12 cellular contexts compared by ENCODE assay signal in genomic region chr3:143595456-143596077, GRCh38.
DNase-seq lines count a peak whose midpoint lies in the region; ATAC-seq and TF ChIP-seq lines count a peak whose summit lies in the region.
"Had no signal": no experiment of that assay in that cellular context is flagged by ENCODE, and none has a peak within 500 bp of the region (broad histone marks: within the 10 kb centered on the region; RNA-seq: fewer than 3 reads in every experiment).

No MANE protein-coding gene starts in this region.

- DNase-seq in GM10248 (ENCODE audit: extremely low spot score) (peak; percentile 42), NOMO-1 treated with DMSO at 0.1 percent for 48 hours (lab: John Stamatoyannopoulos, UW; ENCODE audit: unreplicated experiment) (peak; percentile 82), G401 (ENCODE audit: low spot score) (no peak), chondrocyte (ENCODE audit: low spot score) (no peak)
- no peak for DNase-seq in CD8-positive, alpha-beta T cell
- no peak for DNase-seq in effector memory CD4-positive, alpha-beta T cell
- DNase-seq: activated T-cell treated with anti-CD3 and anti-CD28 coated beads, Interleukin-2, amount 50 U/mL, for 1 hour; stimulated activated CD4-positive, alpha-beta T cell treated with anti-CD3 and anti-CD28 coated beads, Interleukin-4, amount 100 ng/mL, for 1 hour; uterus had no signal

- peak; percentile 95 for ATAC-seq in GM19455 (IDR thresholded peaks at IDR 0.05; ENCODE audit: unreplicated experiment)
- peak; percentile 96 for ATAC-seq in HG03025 (IDR thresholded peaks at IDR 0.05; ENCODE audit: low FRiP score, unreplicated experiment)
- no peak for ATAC-seq in CD8-positive, alpha-beta T cell

- TF ChIP-seq CTCF in GM10248 (IDR thresholded peaks at IDR 0.05; ENCODE audit: control extremely low read depth, extremely low read depth, low read depth, missing control alignments), result no peak
- no peak for TF ChIP-seq CTCF in CD8-positive, alpha-beta T cell (IDR thresholded peaks at IDR 0.05)
- no peak for TF ChIP-seq CTCF in chondrocyte (IDR thresholded peaks at IDR 0.05)

- H3K4me3 ChIP-seq in CD8-positive, alpha-beta T cell (ENCODE audit: low read depth, low read length), result no peak overlapping the region
- H3K4me3 ChIP-seq in effector memory CD4-positive, alpha-beta T cell (ENCODE audit: insufficient read depth, low read depth, low read length, poor library complexity, severe bottlenecking), result no peak overlapping the region
- H3K4me3 ChIP-seq: SJSA1, uterus had no signal

- H3K9me3 Mint-ChIP-seq in CD8-positive, alpha-beta T cell, result no peaks in the 10 kb centered on the region
- no peaks in the 10 kb centered on the region for H3K9me3 Mint-ChIP-seq in chondrocyte (ENCODE audit: low read depth)

- CTCF ChIA-PET in GM10248 (lab: Yijun Ruan, JAX), result interaction anchor here (0.6 to 1.3 kb wide), 3 partner anchors 10 to 78 kb away, joined by 3 read pairs; no protein-coding TSS in a partner anchor
- CTCF ChIA-PET in CD8-positive, alpha-beta T cell (lab: Charles Lee), result no interaction called here

- H3K27me3 Mint-ChIP-seq in CD8-positive, alpha-beta T cell (ENCODE audit: low read depth), result no peaks in the 10 kb centered on the region
- H3K27me3 Mint-ChIP-seq in chondrocyte (ENCODE audit: low read depth), result no peaks in the 10 kb centered on the region

- H3K27ac Mint-ChIP-seq in CD8-positive, alpha-beta T cell, result no peak overlapping the region
- H3K27ac Mint-ChIP-seq in chondrocyte (ENCODE audit: unreplicated experiment), result no peak overlapping the region

- H3K36me3 ChIP-seq in CD8-positive, alpha-beta T cell (ENCODE audit: insufficient read depth, low read length), result no peaks in the 10 kb centered on the region
- H3K36me3 ChIP-seq in effector memory CD4-positive, alpha-beta T cell (ENCODE audit: control insufficient read depth, insufficient read depth, low read length), result no peaks in the 10 kb centered on the region
- H3K36me3 ChIP-seq: SJSA1, uterus had no signal

- in situ Hi-C loops in G401 (cut with HindIII; ENCODE audit: low sequenced_read_pairs), result no loop called here

- H3K36me3 Mint-ChIP-seq in CD8-positive, alpha-beta T cell, result no peaks in the 10 kb centered on the region
- no peaks in the 10 kb centered on the region for H3K36me3 Mint-ChIP-seq in chondrocyte (ENCODE audit: low read depth)

- H3K27ac ChIP-seq in CD8-positive, alpha-beta T cell (ENCODE audit: low read depth, low read length), result no peak overlapping the region
- H3K27ac ChIP-seq in effector memory CD4-positive, alpha-beta T cell (ENCODE audit: insufficient read depth, low read length, poor library complexity, severe bottlenecking), result no peak overlapping the region
- H3K27ac ChIP-seq: SJSA1, uterus had no signal

- H3K4me1 ChIP-seq in CD8-positive, alpha-beta T cell (ENCODE audit: insufficient read depth, low read length), result no peaks in the 10 kb centered on the region
- no peaks in the 10 kb centered on the region for H3K4me1 ChIP-seq in effector memory CD4-positive, alpha-beta T cell (ENCODE audit: control insufficient read depth, insufficient read depth, low read length, poor library complexity, severe bottlenecking)
- H3K4me1 ChIP-seq: SJSA1, uterus had no signal

- H3K9me3 ChIP-seq in CD8-positive, alpha-beta T cell (ENCODE audit: low read length), result no peaks in the 10 kb centered on the region
- no peaks in the 10 kb centered on the region for H3K9me3 ChIP-seq in effector memory CD4-positive, alpha-beta T cell (ENCODE audit: control insufficient read depth, low read length)
- H3K9me3 ChIP-seq: SJSA1, uterus had no signal

- H3K4me1 Mint-ChIP-seq in CD8-positive, alpha-beta T cell (ENCODE audit: low read depth), result no peaks in the 10 kb centered on the region
- peaks cover under 1% of the 10 kb centered on the region for H3K4me1 Mint-ChIP-seq in chondrocyte (ENCODE audit: low read depth)

- intact Hi-C loops in CD8-positive, alpha-beta T cell (cut with DNase I, micrococcal nuclease), result no loop called here

- POLR2A ChIA-PET in GM10248 (lab: Yijun Ruan, JAX), result no interaction called here
- POLR2A ChIA-PET in CD8-positive, alpha-beta T cell (lab: Charles Lee), result no interaction called here

- H3K4me3 Mint-ChIP-seq in CD8-positive, alpha-beta T cell, result no peak overlapping the region
- no peak overlapping the region for H3K4me3 Mint-ChIP-seq in chondrocyte (ENCODE audit: unreplicated experiment)

- no peaks in the 10 kb centered on the region for H3K27me3 ChIP-seq in CD8-positive, alpha-beta T cell (ENCODE audit: insufficient read depth, low read length)
- H3K27me3 ChIP-seq in effector memory CD4-positive, alpha-beta T cell (replicated peaks; ENCODE audit: control insufficient read depth, insufficient read depth, low read length, poor library complexity, severe bottlenecking), result no peaks in the 10 kb centered on the region
- H3K27me3 ChIP-seq: SJSA1, uterus had no signal

Comparison
In these comparisons a context has a peak if more than half of its experiments do, and no peak if none do; other contexts are left out.
1. DNase-seq: peak in GM10248 (single experiment) and NOMO-1 treated with DMSO at 0.1 percent for 48 hours (single experiment); none in G401 (single experiment), CD8-positive, alpha-beta T cell (0 of 7), chondrocyte (single experiment) and effector memory CD4-positive, alpha-beta T cell (0 of 3).